26 cellular contexts compared by ENCODE assay signal in the genomic region with DNA sequence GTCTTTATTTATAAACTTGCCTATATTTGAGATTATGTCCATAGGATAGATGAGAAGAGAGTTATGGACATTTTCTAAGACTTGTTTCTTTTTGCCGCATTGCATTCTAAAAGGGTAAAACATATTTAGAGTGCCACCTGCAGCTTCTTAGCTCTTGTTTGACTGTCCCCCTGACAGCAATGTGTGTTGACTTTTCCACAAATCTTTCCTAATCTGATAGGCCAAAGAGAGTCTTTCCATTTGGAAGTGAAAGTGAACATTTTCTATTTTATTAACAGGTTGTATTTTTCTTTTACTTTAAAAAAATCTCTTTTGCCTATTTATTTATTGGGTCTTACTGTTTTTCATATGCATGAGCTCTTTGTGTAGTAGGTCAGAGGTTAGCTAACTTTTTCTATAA.
"Had no signal": no experiment of that assay in that cellular context is flagged by ENCODE, and none has a peak within 500 bp of the region (broad histone marks: within the 10 kb centered on the region; RNA-seq: fewer than 3 reads in every experiment).

No MANE protein-coding gene starts in this region.

- H3K27ac Mint-ChIP-seq: activated CD8-positive, alpha-beta T cell treated with anti-CD3 and anti-CD28 coated beads for 36 hours; activated naive CD8-positive, alpha-beta T cell treated with anti-CD3 and anti-CD28 coated beads for 36 hours; activated T-cell treated with anti-CD3 and anti-CD28 coated beads, Interleukin-2, amount 50 U/mL, for 72 hours; activated T-helper 17 cell treated with anti-CD3 and anti-CD28 coated beads, Interleukin-2, amount 50 U/mL, for 72 hours had no signal

- H3K4me1 Mint-ChIP-seq: activated naive CD8-positive, alpha-beta T cell treated with anti-CD3 and anti-CD28 coated beads for 36 hours; activated T-helper 17 cell treated with anti-CD3 and anti-CD28 coated beads, Interleukin-2, amount 50 U/mL, for 72 hours had no signal

- ATAC-seq: activated CD8-positive, alpha-beta T cell treated with anti-CD3 and anti-CD28 coated beads for 36 hours; activated T-cell treated with anti-CD3 and anti-CD28 coated beads, Interleukin-2, amount 50 U/mL, for 72 hours; activated T-helper 17 cell treated with anti-CD3 and anti-CD28 coated beads, Interleukin-2, amount 50 U/mL, for 72 hours; body of pancreas; K562; Panc1 had no signal

- H3K36me3 Mint-ChIP-seq: activated naive CD8-positive, alpha-beta T cell treated with anti-CD3 and anti-CD28 coated beads for 36 hours had no signal

- H3K27ac ChIP-seq: body of pancreas, SJCRH30, SK-N-MC, WERI-Rb-1 had no signal

- H3K4me3 Mint-ChIP-seq: activated CD8-positive, alpha-beta T cell treated with anti-CD3 and anti-CD28 coated beads for 36 hours; activated naive CD8-positive, alpha-beta T cell treated with anti-CD3 and anti-CD28 coated beads for 36 hours; activated T-cell treated with anti-CD3 and anti-CD28 coated beads, Interleukin-2, amount 50 U/mL, for 72 hours; activated T-helper 17 cell treated with anti-CD3 and anti-CD28 coated beads, Interleukin-2, amount 50 U/mL, for 72 hours had no signal

- H3K9me3 Mint-ChIP-seq: activated naive CD8-positive, alpha-beta T cell treated with anti-CD3 and anti-CD28 coated beads for 36 hours had no signal

- DNase-seq: activated CD4-positive, alpha-beta T cell treated with anti-CD3 and anti-CD28 coated beads for 1 hour; activated CD4-positive, alpha-beta T cell treated with anti-CD3 and anti-CD28 coated beads for 48 hours; activated CD4-positive, CD25-positive, alpha-beta regulatory T cell; activated CD8-positive, alpha-beta T cell treated with anti-CD3 and anti-CD28 coated beads for 36 hours; activated effector memory CD4-positive, alpha-beta T cell treated with anti-CD3 and anti-CD28 coated beads, Interleukin-2, amount 50 U/mL, for 16 hours; activated naive CD4-positive, alpha-beta T cell; activated naive CD4-positive, alpha-beta T cell treated with anti-CD3 and anti-CD28 coated beads, Interleukin-2, amount 50 U/mL, for 16 hours; activated naive CD8-positive, alpha-beta T cell treated with anti-CD3 and anti-CD28 coated beads for 36 hours; activated T-cell treated with anti-CD3 and anti-CD28 coated beads, Interleukin-2, amount 50 U/mL, for 1 hour; activated T-cell treated with anti-CD3 and anti-CD28 coated beads, Interleukin-2, amount 50 U/mL, for 72 hours; amniotic stem cell; body of pancreas; Karpas-422; NCI-H1105 treated with DMSO at 0.1 percent for 48 hours; NCI-H1436; NCI-H1694; NCI-H2029; NCI-H345; SHP77; SJCRH30; T1000; WERI-Rb-1 had no signal
